34 cellular contexts compared by ENCODE assay signal in the genomic region with DNA sequence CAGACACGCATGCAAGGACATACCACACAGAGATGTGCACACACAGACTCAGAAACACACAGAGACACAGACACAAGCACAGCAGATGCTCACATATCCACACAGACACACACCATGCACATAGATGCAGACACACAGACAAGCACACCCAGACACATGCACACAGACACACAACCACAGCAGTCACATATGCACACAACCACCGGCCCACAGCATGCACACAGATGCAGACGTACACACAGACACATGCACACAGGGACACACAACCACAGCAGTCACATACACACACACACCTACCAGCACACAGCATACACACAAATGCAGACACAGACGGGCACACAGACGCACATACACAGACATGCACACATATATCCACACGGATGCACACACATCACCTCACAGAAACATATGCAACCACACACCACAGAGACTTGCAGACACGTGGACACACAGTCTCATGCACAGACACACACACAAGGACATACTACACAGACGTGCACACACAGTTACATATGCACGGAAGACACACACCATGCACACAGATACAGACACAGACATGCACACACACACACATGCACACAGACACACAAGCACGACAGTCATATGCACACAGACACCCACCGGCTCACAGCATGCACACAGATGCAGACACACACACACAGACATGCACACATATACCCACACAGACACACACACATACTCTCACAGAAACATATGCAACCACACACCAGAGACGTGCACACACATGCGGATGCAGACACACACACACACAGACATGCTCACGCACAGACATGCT. TPM values are rescaled to one million over a fixed set of nuclear protein-coding genes. Genes with fewer than 3 reads are reported as not detected.
DNase-seq lines count a peak whose midpoint lies in the region; ATAC-seq, FAIRE-seq and TF ChIP-seq lines count a peak whose summit lies in the region.
"Had no signal": no experiment of that assay in that cellular context is flagged by ENCODE, and none has a peak within 500 bp of the region (broad histone marks: within the 10 kb centered on the region; RNA-seq: fewer than 3 reads in every experiment).

No MANE protein-coding gene starts in this region.

- H4K5ac ChIP-seq in H1 (ENCODE audit: insufficient read length, low read depth, low read length): no peak overlapping the region

- no peaks in the 10 kb centered on the region for H3K4me1 ChIP-seq in H1 (replicated peaks in 1 of 4; ENCODE audit: control insufficient read depth in 3 of 4, insufficient read depth in 4 of 4, low read length in 3 of 4)
- H3K4me1 ChIP-seq: esophagus muscularis mucosa, HAP-1, heart left ventricle, Peyer's patch, vagina had no signal

- no peaks in the 10 kb centered on the region; a peak in 1 of 4 replicates for H3K79me2 ChIP-seq in H1 (ENCODE audit: control insufficient read depth in 1 of 2, insufficient read depth in 2 of 2, low read length in 2 of 2)

- POLR2A ChIA-PET in H1 (lab: Charles Lee; ENCODE audit: partially characterized antibody): no interaction called here

- H2AK5ac ChIP-seq in H1 (ENCODE audit: low read depth, low read length): no peak overlapping the region

- no peak overlapping the region for H3K4ac ChIP-seq in H1 (replicated peaks; ENCODE audit: insufficient read length, low read depth, low read length)

- peaks cover 2% of the 10 kb centered on the region for H3K79me1 ChIP-seq in H1 (ENCODE audit: low read depth, low read length)

- no peak overlapping the region for H4K8ac ChIP-seq in H1 (ENCODE audit: extremely low read depth, insufficient read depth, low read length)

- no peak overlapping the region for H3K56ac ChIP-seq in H1 (replicated peaks; ENCODE audit: insufficient read length, low read depth, low read length)

- peak; percentile 43 for DNase-seq in activated CD8-positive, alpha-beta memory T cell treated with anti-CD3 and anti-CD28 coated beads, Interleukin-2, amount 50 U/mL, for 48 hours
- no peak for DNase-seq in activated CD8-positive, alpha-beta memory T cell treated with anti-CD3 and anti-CD28 coated beads for 24 hours
- DNase-seq in H1 (ENCODE audit: low read depth in 1 of 2, low spot score in 2 of 2): no peak
- DNase-seq in sciatic nerve (ENCODE audit: low spot score): peak; percentile 6
- no peak for DNase-seq in HCEC 1CT
- no peak for DNase-seq in NCI-H2107 (lab: John Stamatoyannopoulos, UW)
- DNase-seq: caudate nucleus; DMS79 treated with DMSO at 0.1 percent for 48 hours; effector memory CD8-positive, alpha-beta T cell; foreskin fibroblast; IMR-90; MV-4-11; naive B cell; NCI-H146; NCI-H446; NCI-H774; SIG-M5; stimulated activated CD8-positive, alpha-beta memory T cell treated with anti-CD3 and anti-CD28 coated beads, Interleukin-4, amount 100 ng/mL, for 48 hours; stimulated activated naive CD8-positive, alpha-beta T cell treated with anti-CD3 and anti-CD28 coated beads, Interleukin-15, amount 100 ng/mL, for 72 hours; SW 1271; T1000 had no signal

- H2AFZ ChIP-seq in H1 (ENCODE audit: low read length): no peak overlapping the region

- H4K20me1 ChIP-seq in H1 (replicated peaks in 1 of 2; ENCODE audit: control insufficient read depth in 1 of 2, insufficient read depth in 2 of 2, low read length in 2 of 2): peaks cover 6 to 28% of the 10 kb centered on the region in 2 experiments

- ATAC-seq in sciatic nerve (no peak), GM21447 (IDR thresholded peaks at IDR 0.05; ENCODE audit: unreplicated experiment) (no peak)
- ATAC-seq: effector memory CD8-positive, alpha-beta T cell; heart left ventricle; left ventricle myocardium superior; right cardiac atrium; stimulated activated naive CD8-positive, alpha-beta T cell treated with anti-CD3 and anti-CD28 coated beads, Interleukin-15, amount 100 ng/mL, for 72 hours had no signal

- no peak overlapping the region for H4K91ac ChIP-seq in H1 (replicated peaks; ENCODE audit: insufficient read length, low read length)

- TF ChIP-seq RAD21 in H1 (IDR thresholded peaks at IDR 0.05 in 1 of 2, conservative IDR thresholded peaks at IDR 0.05 in 1 of 2; ENCODE audit: low read depth in 2 of 2, low read length in 2 of 2): no peak

- 0 out of 2 replicates have a peak, but pooled peaks cover 4% of the 10 kb centered on the region for H3K23me2 ChIP-seq in H1 (ENCODE audit: low read depth, low read length)

- H2BK20ac ChIP-seq in H1 (ENCODE audit: low read length): no peak overlapping the region

- H2BK5ac ChIP-seq in H1 (ENCODE audit: low read depth, low read length): peak overlapping the region; percentile 1; the same call in 1 of the 2 replicates

- no peaks in the 10 kb centered on the region for H3K27me3 ChIP-seq in H1 (replicated peaks in 1 of 4; ENCODE audit: control insufficient read depth in 3 of 4, extremely low read depth in 1 of 4, insufficient read depth in 3 of 4, low read length in 3 of 4)
- H3K27me3 ChIP-seq: esophagus muscularis mucosa, heart left ventricle, neutrophil, Peyer's patch, vagina had no signal

- H2BK120ac ChIP-seq in H1 (replicated peaks; ENCODE audit: low read depth, low read length): no peak overlapping the region

- peak overlapping the region; percentile 83; the same call in 1 of the 2 replicates for H2BK15ac ChIP-seq in H1 (ENCODE audit: low read length)

- WGBS in H1 (ENCODE audit: extremely low coverage in 1 of 2, insufficient coverage in 1 of 2, insufficient read length in 1 of 2, insufficient replicate concordance in 2 of 2, low coverage in 1 of 2, low lambda C conversion rate in 2 of 2, missing lambda C conversion rate in 1 of 2), 2 experiments: 66% methylated on average over 14 of the region's 14 CpGs; no CpG with 5 or more reads in 1 of the 2 experiments

- no peak overlapping the region for H3K23ac ChIP-seq in H1 (ENCODE audit: insufficient read length)

- peaks cover 0 to 4% of the 10 kb centered on the region in 2 experiments; a peak in 1 of 4 replicates for H3K9me3 ChIP-seq in H1 (ENCODE audit: insufficient read depth in 2 of 2, low read depth in 1 of 2, low read length in 1 of 2)
- H3K9me3 ChIP-seq: HAP-1, thoracic aorta, vagina had no signal

- TF ChIP-seq EP300 in H1 (IDR thresholded peaks at IDR 0.05; ENCODE audit: borderline replicate concordance in 1 of 2, low read depth in 2 of 2, low read length in 2 of 2): no peak

- H3K27ac ChIP-seq in H1 (ENCODE audit: low read depth, low read length): no peak overlapping the region
- H3K27ac ChIP-seq: esophagus muscularis mucosa, heart left ventricle, neutrophil, Peyer's patch, thoracic aorta, vagina had no signal

- H2BK12ac ChIP-seq in H1 (ENCODE audit: low read depth, low read length): no peak overlapping the region

- intact Hi-C loops in sciatic nerve (cut with DNase I): no loop called here

- TF ChIP-seq CTCF in H1 (IDR thresholded peaks at IDR 0.05; ENCODE audit: control extremely low read depth in 1 of 3, insufficient read depth in 1 of 3, low read depth in 1 of 3, low read length in 3 of 3): no peak

- no peak overlapping the region for H3K9ac ChIP-seq in H1 (replicated peaks in 1 of 4; ENCODE audit: extremely low read depth in 1 of 4, low read depth in 3 of 4, low read length in 3 of 4)

- no peak overlapping the region for H3K14ac ChIP-seq in H1 (ENCODE audit: insufficient read length)

- H3K18ac ChIP-seq in H1 (ENCODE audit: extremely low read depth, low read length): no peak overlapping the region

- no peak overlapping the region for H3K4me3 ChIP-seq in H1 (ENCODE audit: extremely low read depth in 1 of 4, insufficient read depth in 2 of 4, low read depth in 3 of 4, low read length in 4 of 4)
- H3K4me3 ChIP-seq: esophagus muscularis mucosa, HAP-1, heart left ventricle, Peyer's patch, thoracic aorta, vagina had no signal

- peaks cover 34 to 71% (median 59%) of the 10 kb centered on the region in 4 experiments for H3K36me3 ChIP-seq in H1 (ENCODE audit: control insufficient read depth in 2 of 4, insufficient read depth in 4 of 4, low read length in 3 of 4)

- H3K4me2 ChIP-seq in H1 (ENCODE audit: insufficient read depth in 1 of 2, low read depth in 2 of 2, low read length in 2 of 2): no peak overlapping the region

- FAIRE-seq in H1 (lab: Jason Lieb, UNC): no peak
- FAIRE-seq: GM18507, keratinocyte had no signal

- TF ChIP-seq POLR2A in GM19193 (IDR thresholded peaks at IDR 0.05; ENCODE audit: extremely low read depth, insufficient read depth, insufficient read length) (peak; percentile 5), H1 (IDR thresholded peaks at IDR 0.05; ENCODE audit: control extremely low read depth in 1 of 2, low read depth in 2 of 2, low read length in 2 of 2) (no peak; a peak in 1 of 3 replicates)

- CTCF ChIA-PET in H1 (lab: Charles Lee; ENCODE audit: partially characterized antibody): no interaction called here

TF ChIP-seq in H1, 55 proteins besides CTCF, POLR2A, EP300 and RAD21 (continues in another document):
- TF ChIP-seq POLR2AphosphoS5 (IDR thresholded peaks at IDR 0.05; ENCODE audit: low read depth, low read length) (peak; percentile 25; the same call in 1 of the 2 replicates), BACH1 (IDR thresholded peaks at IDR 0.05; ENCODE audit: low read length) (no peak), KDM1A (IDR thresholded peaks at IDR 0.05; ENCODE audit: borderline replicate concordance, low read length) (no peak), KDM5A (IDR thresholded peaks at IDR 0.05; ENCODE audit: low read length) (no peak)

RNA-seq across cellular contexts. Expression of a gene that starts 25.2 kb away (rescaled TPM):
- 487 and 514 TPM in 2 replicates for total RNA-seq in H1 (2021; fragmentation: NEBNext Ultra II Directional; extraction: Animal tissue kit (Norgen Biotek cat#: 25700))
- polyA plus RNA-seq in H1 (2011; rRNA removed): 1,220 and 1,529 TPM in 2 replicates
- polyA plus RNA-seq in H1 (2011; cell fraction: cytosol; rRNA removed): 1,117 TPM
- polyA plus RNA-seq in H1 (2011; cell fraction: nucleus; rRNA removed): 686 TPM
- 559 to 826 TPM (median 767 TPM) in 4 replicates for polyA plus RNA-seq in H1 (2012, experiment 1 of 2)
- polyA plus RNA-seq in H1 (2012, experiment 2 of 2): 674 TPM
- 424 TPM for polyA plus RNA-seq in H1 (2013, experiment 1 of 2)
- polyA plus RNA-seq in H1 (2013, experiment 2 of 2): 418 TPM
- 356 and 371 TPM in 2 replicates for polyA minus RNA-seq in H1 (2011; rRNA and poly(A)+ RNA removed)
- 639 TPM for polyA minus RNA-seq in H1 (2011; cell fraction: cytosol; rRNA and poly(A)+ RNA removed)
- polyA minus RNA-seq in H1 (2011; cell fraction: nucleus; rRNA and poly(A)+ RNA removed): 472 TPM
- total RNA-seq in sciatic nerve: 167 TPM

RNA-seq across cellular contexts. Expression of a gene that starts 35.5 kb away (rescaled TPM):
- 75.4 and 81.4 TPM in 2 replicates for total RNA-seq in H1 (2021; fragmentation: NEBNext Ultra II Directional; extraction: Animal tissue kit (Norgen Biotek cat#: 25700))
- polyA plus RNA-seq in H1 (2011; rRNA removed): 75.6 and 130 TPM in 2 replicates
- polyA plus RNA-seq in H1 (2011; cell fraction: cytosol; rRNA removed): 92.6 TPM
- 104 TPM for polyA plus RNA-seq in H1 (2011; cell fraction: nucleus; rRNA removed)
- 51.7 to 90.7 TPM (median 78.8 TPM) in 4 replicates for polyA plus RNA-seq in H1 (2012, experiment 1 of 2)
- 57.9 TPM for polyA plus RNA-seq in H1 (2012, experiment 2 of 2)
- 41.0 TPM for polyA plus RNA-seq in H1 (2013, experiment 1 of 2)
- 39.2 TPM for polyA plus RNA-seq in H1 (2013, experiment 2 of 2)
- 47.0 and 49.0 TPM in 2 replicates for polyA minus RNA-seq in H1 (2011; rRNA and poly(A)+ RNA removed)
- 52.1 TPM for polyA minus RNA-seq in H1 (2011; cell fraction: cytosol; rRNA and poly(A)+ RNA removed)
- 46.7 TPM for polyA minus RNA-seq in H1 (2011; cell fraction: nucleus; rRNA and poly(A)+ RNA removed)
- 35.0 TPM for total RNA-seq in sciatic nerve

Comparison
In these comparisons a context has a peak if more than half of its experiments do, and no peak if none do; other contexts are left out.
1. DNase-seq: peak in activated CD8-positive, alpha-beta memory T cell treated with anti-CD3 and anti-CD28 coated beads, Interleukin-2, amount 50 U/mL, for 48 hours (single experiment) and sciatic nerve (single experiment); none in activated CD8-positive, alpha-beta memory T cell treated with anti-CD3 and anti-CD28 coated beads for 24 hours (single experiment), H1 (0 of 2), HCEC 1CT (single experiment) and NCI-H2107 (single experiment).